ENCODE assay signal across 8 cellular contexts in the genomic region with DNA sequence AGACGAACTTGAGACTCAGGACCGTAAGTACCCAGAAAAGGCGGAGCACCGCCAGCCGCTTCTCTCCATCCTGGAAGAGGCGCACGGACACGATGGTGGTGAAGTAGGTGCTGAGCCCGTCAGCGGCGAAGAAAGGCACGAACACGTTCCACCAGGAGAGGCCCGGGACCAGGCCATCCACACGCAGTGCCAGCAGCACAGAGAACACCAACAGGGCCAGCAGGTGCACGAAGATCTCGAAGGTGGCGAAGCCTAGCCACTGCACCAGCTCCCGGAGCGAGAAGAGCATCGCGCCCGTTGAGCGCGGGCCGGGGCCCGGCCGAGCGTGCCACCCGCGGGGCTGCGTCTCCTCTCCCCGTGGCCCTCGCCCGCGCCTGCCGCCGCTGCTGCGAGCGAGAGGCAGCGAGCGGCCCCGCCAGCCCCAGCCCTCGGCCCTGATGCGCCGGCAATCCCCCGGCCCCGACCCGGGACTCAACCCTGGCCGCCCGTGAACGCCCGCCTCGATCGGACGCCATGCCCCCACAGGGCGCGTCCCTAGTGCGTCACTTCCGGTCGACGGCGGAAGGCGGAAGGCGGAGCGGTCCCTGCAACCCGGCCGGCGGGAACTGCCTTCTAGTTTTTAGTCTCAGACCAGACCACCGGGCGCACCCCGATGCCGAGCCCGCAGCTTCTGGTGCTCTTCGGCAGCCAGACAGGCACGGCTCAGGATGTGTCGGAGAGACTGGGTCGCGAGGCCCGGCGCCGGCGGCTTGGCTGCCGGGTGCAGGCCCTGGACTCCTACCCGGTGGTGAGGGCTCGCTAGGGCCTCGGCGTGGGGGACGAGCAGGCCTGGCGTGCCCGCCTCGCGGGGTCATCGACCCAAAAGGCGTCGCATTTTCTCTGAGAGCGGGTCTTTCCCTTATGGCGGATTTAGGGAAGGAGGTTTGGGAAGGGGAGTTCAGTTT. TPM values are rescaled to one million over a fixed set of nuclear protein-coding genes. Genes with fewer than 3 reads are reported as not detected.
DNase-seq lines count a peak whose midpoint lies in the region; ATAC-seq and TF ChIP-seq lines count a peak whose summit lies in the region.

Gene NDOR1 (plus strand): TSS at position 575 of the 944 bp plus-strand sequence. CDS start 78 bp downstream, at position 653.
Gene TMEM203 (minus strand): TSS at position 523 of the 944 bp plus-strand sequence. CDS start 234 bp downstream, at position 289.

- H3K9ac ChIP-seq in mammary epithelial cell (ENCODE audit: insufficient read depth, low read length) (peak within 1 kb of the TSS; percentile 90), iPS-20b (ENCODE audit: low read depth, low read length) (peak within 1 kb of the TSS; percentile 98), skeletal muscle satellite cell (ENCODE audit: low read depth, low read length) (peak within 1 kb of the TSS; percentile 96)

- CTCF ChIA-PET in WTC11 (lab: Charles Lee): interaction anchor here (0.9 to 1.8 kb wide), 4 partner anchors 15 to 32 kb away, joined by 3 to 6 read pairs (median 4); partner anchors contain the start of gene SSNA1
- CTCF ChIA-PET in mammary epithelial cell (lab: Charles Lee; ENCODE audit: low non-redundant PET): no interaction called here

- peak within 1 kb of the TSS; percentile 97 for H3K4me3 Mint-ChIP-seq in WTC11

- H3K36me3 ChIP-seq in mammary epithelial cell (ENCODE audit: insufficient read depth, low read length) (no peaks in the 10 kb centered on the region), iPS-20b (ENCODE audit: insufficient read depth, low read depth, low read length) (peaks cover 20% of the 10 kb centered on the region; the same call in 1 of the 2 replicates), skeletal muscle satellite cell (ENCODE audit: insufficient read depth, low read length) (peaks cover 6% of the 10 kb centered on the region)

- H3K79me2 ChIP-seq in mammary epithelial cell (ENCODE audit: insufficient read depth, low read length): peaks cover 63% of the 10 kb centered on the region

- intact Hi-C loops in mammary epithelial cell (cut with micrococcal nuclease): loop anchor here (1.0 kb wide), 1 partner anchor 18 kb away; no protein-coding TSS in a partner anchor

- H3K27me3 Mint-ChIP-seq in WTC11 (ENCODE audit: low read depth): no peaks in the 10 kb centered on the region

- dilution Hi-C loops in mammary epithelial cell (cut with HindIII; ENCODE audit: low sequenced_read_pairs): no loop called here

- H3K9me3 ChIP-seq in mammary epithelial cell (replicated peaks; ENCODE audit: insufficient read depth, low read length) (no peaks in the 10 kb centered on the region), iPS-20b (ENCODE audit: insufficient read depth, low read depth, low read length) (no peaks in the 10 kb centered on the region), skeletal muscle satellite cell (replicated peaks; ENCODE audit: low read length) (no peaks in the 10 kb centered on the region)

- H4K20me1 ChIP-seq in mammary epithelial cell (ENCODE audit: insufficient read depth, low read length): no peaks in the 10 kb centered on the region

- peaks cover 31% of the 10 kb centered on the region for H3K4me1 Mint-ChIP-seq in WTC11

- POLR2A ChIA-PET in WTC11 (lab: Charles Lee): interaction anchor here (1.4 kb wide), 1 partner anchor 17 kb away, joined by 4 read pairs; the partner anchor contains the start of gene SSNA1

- H3K4me1 ChIP-seq in mammary epithelial cell (ENCODE audit: insufficient read depth, low read length) (peaks cover 32% of the 10 kb centered on the region), iPS-20b (ENCODE audit: insufficient read depth, low read length) (peaks cover 9% of the 10 kb centered on the region), skeletal muscle satellite cell (ENCODE audit: control insufficient read depth, insufficient read depth, low read length) (peaks cover 31% of the 10 kb centered on the region)

- DNase-seq in GM10266 (ENCODE audit: extremely low spot score) (peak; percentile 98), NCI-H2227 treated with DMSO at 0.1 percent for 48 hours (lab: John Stamatoyannopoulos, UW) (peak; percentile 54), WTC11 (ENCODE audit: low spot score) (peak; percentile 95), mammary epithelial cell (peak; percentile 82)

- H2AFZ ChIP-seq in mammary epithelial cell (ENCODE audit: low read depth, low read length): peak within 1 kb of the TSS; percentile 92

- H3K4me3 ChIP-seq in mammary epithelial cell (replicated peaks in 1 of 3; ENCODE audit: insufficient read depth in 1 of 3, low read depth in 2 of 3, low read length in 3 of 3) (peak within 1 kb of the TSS; percentile 74 to 94 (median 85)), iPS-20b (ENCODE audit: low read length) (peak within 1 kb of the TSS; percentile 99), skeletal muscle satellite cell (ENCODE audit: low read length) (peak within 1 kb of the TSS; percentile 97)

- H3K4me2 ChIP-seq in mammary epithelial cell (ENCODE audit: insufficient read depth, low read depth, low read length) (peak within 1 kb of the TSS; percentile 94), skeletal muscle satellite cell (ENCODE audit: low read length) (peak within 1 kb of the TSS; percentile 86)

- H3K27me3 ChIP-seq in mammary epithelial cell (ENCODE audit: insufficient read depth, low read length): no peaks in the 10 kb centered on the region
- no peaks in the 10 kb centered on the region for H3K27me3 ChIP-seq in iPS-20b (ENCODE audit: insufficient read depth, low read length)
- no peaks in the 10 kb centered on the region for H3K27me3 ChIP-seq in skeletal muscle satellite cell (ENCODE audit: control insufficient read depth, insufficient read depth, low read length)

- ATAC-seq in HG02970 (IDR thresholded peaks at IDR 0.05; ENCODE audit: low FRiP score, unreplicated experiment): peak; percentile 49
- peak; percentile 2; the same call in 1 of the 2 replicates for ATAC-seq in WTC11
- ATAC-seq in HG03378 (IDR thresholded peaks at IDR 0.05; ENCODE audit: unreplicated experiment): no peak

- no peaks in the 10 kb centered on the region for H3K9me3 Mint-ChIP-seq in WTC11

- peaks cover 24% of the 10 kb centered on the region for H3K36me3 Mint-ChIP-seq in WTC11

- H3K27ac Mint-ChIP-seq in WTC11: peak within 1 kb of the TSS; percentile 82

- in situ Hi-C loops in mammary epithelial cell (cut with MboI; ENCODE audit: low sequenced_read_pairs in 2 of 2): no loop called here

- peak within 1 kb of the TSS; percentile 76 for H3K27ac ChIP-seq in mammary epithelial cell (ENCODE audit: insufficient read depth, low read depth, low read length)
- H3K27ac ChIP-seq in iPS-20b (ENCODE audit: low read length): no peak within 1 kb of the TSS

- BruUV-seq in mammary epithelial cell (replicated peaks; lab: Mats Ljungman, UMichigan): no TSS peak

- under 1% methylated on average over 28 of the region's 98 CpGs for WGBS in mammary epithelial cell (ENCODE audit: low coverage, missing lambda C conversion rate)

- TF ChIP-seq CTCF in GM10266 (IDR thresholded peaks at IDR 0.05; ENCODE audit: control insufficient read depth, insufficient read depth, low read depth, missing control alignments) (no peak), WTC11 (IDR thresholded peaks at IDR 0.05) (no peak), mammary epithelial cell (conservative IDR thresholded peaks at IDR 0.05 in 1 of 2, IDR thresholded peaks at IDR 0.05 in 1 of 2; ENCODE audit: extremely low read depth in 1 of 2, insufficient read depth in 1 of 2, low read depth in 1 of 2, low read length in 2 of 2) (no peak)

TF ChIP-seq in WTC11, 78 proteins besides CTCF, POLR2A, EP300 and RAD21 (continues in another document):
- TF ChIP-seq GABPB1 (CRISPR knock-in tag; IDR thresholded peaks at IDR 0.05): peak; percentile 93
- no peak for TF ChIP-seq ZNF263 (CRISPR knock-in tag; IDR thresholded peaks at IDR 0.05; ENCODE audit: low read depth)
- TF ChIP-seq, protein P1, sequence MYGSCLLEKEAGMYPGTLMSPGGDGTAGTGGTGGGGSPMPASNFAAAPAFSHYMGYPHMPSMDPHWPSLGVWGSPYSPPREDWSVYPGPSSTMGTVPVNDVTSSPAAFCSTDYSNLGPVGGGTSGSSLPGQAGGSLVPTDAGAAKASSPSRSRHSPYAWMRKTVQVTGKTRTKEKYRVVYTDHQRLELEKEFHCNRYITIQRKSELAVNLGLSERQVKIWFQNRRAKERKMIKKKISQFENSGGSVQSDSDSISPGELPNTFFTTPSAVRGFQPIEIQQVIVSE (CRISPR knock-in tag; IDR thresholded peaks at IDR 0.05; ENCODE audit: borderline replicate concordance): no peak
- TF ChIP-seq IRF2 (CRISPR knock-in tag; IDR thresholded peaks at IDR 0.05; ENCODE audit: borderline replicate concordance, low read depth): no peak
- no peak for TF ChIP-seq NFE2L1 (CRISPR knock-in tag; IDR thresholded peaks at IDR 0.05)
- TF ChIP-seq ZBTB21 (CRISPR knock-in tag; IDR thresholded peaks at IDR 0.05; ENCODE audit: borderline replicate concordance): no peak
- TF ChIP-seq HMGA2 (CRISPR knock-in tag; IDR thresholded peaks at IDR 0.05): no peak
- TF ChIP-seq EMX1 (CRISPR knock-in tag; IDR thresholded peaks at IDR 0.05): no peak
- no peak for TF ChIP-seq ZNF423 (CRISPR knock-in tag; IDR thresholded peaks at IDR 0.05)
- TF ChIP-seq, protein P2, sequence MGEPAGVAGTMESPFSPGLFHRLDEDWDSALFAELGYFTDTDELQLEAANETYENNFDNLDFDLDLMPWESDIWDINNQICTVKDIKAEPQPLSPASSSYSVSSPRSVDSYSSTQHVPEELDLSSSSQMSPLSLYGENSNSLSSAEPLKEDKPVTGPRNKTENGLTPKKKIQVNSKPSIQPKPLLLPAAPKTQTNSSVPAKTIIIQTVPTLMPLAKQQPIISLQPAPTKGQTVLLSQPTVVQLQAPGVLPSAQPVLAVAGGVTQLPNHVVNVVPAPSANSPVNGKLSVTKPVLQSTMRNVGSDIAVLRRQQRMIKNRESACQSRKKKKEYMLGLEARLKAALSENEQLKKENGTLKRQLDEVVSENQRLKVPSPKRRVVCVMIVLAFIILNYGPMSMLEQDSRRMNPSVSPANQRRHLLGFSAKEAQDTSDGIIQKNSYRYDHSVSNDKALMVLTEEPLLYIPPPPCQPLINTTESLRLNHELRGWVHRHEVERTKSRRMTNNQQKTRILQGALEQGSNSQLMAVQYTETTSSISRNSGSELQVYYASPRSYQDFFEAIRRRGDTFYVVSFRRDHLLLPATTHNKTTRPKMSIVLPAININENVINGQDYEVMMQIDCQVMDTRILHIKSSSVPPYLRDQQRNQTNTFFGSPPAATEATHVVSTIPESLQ (CRISPR knock-in tag; IDR thresholded peaks at IDR 0.05): no peak
- TF ChIP-seq ZNF416 (CRISPR knock-in tag; IDR thresholded peaks at IDR 0.05): no peak
- no peak for TF ChIP-seq TCF7 (CRISPR knock-in tag; IDR thresholded peaks at IDR 0.05; ENCODE audit: low read depth)

RNA-seq across cellular contexts. Expression of gene NDOR1, which starts in this region (rescaled TPM):
- total RNA-seq in WTC11 (2021) (40.3 to 49.0 TPM (median 43.2 TPM) in 3 replicates), mammary epithelial cell (10 to 100 TPM in 1 of 2 donors, 1 to 10 TPM in 1; 6.8 to 22.8 TPM)
- polyA plus RNA-seq in mammary epithelial cell: 8.3 TPM
- polyA minus RNA-seq in mammary epithelial cell: 3.8 TPM
- 6.8 and 7.4 TPM in 2 replicates for total RNA-seq in skeletal muscle satellite cell (2012; rRNA removed)

RNA-seq across cellular contexts. Expression of gene TMEM203, which starts in this region (rescaled TPM):
- total RNA-seq in WTC11 (2021) (46.7 to 50.6 TPM (median 47.4 TPM) in 3 replicates), mammary epithelial cell (10 to 100 TPM; 29.7 to 35.3 TPM)
- 39.6 TPM for polyA plus RNA-seq in mammary epithelial cell
- polyA minus RNA-seq in mammary epithelial cell: 65.7 TPM
- total RNA-seq in skeletal muscle satellite cell (2012; rRNA removed): 29.9 and 31.5 TPM in 2 replicates
